In genomic region chr11:114960117-114960516, GRCh38 we compare ENCODE assay signal across 22 cellular contexts.
DNase-seq lines count a peak whose midpoint lies in the region; ATAC-seq and TF ChIP-seq lines count a peak whose summit lies in the region.
"Had no signal": no experiment of that assay in that cellular context is flagged by ENCODE, and none has a peak within 500 bp of the region (broad histone marks: within the 10 kb centered on the region; RNA-seq: fewer than 3 reads in every experiment).

No MANE protein-coding gene starts in this region.

- H3K27me3 ChIP-seq in body of pancreas, result no peaks in the 10 kb centered on the region

- DNase-seq in NCI-H1417 (lab: John Stamatoyannopoulos, UW), result peak in 2 of 3 experiments; percentile 17 to 63
- DNase-seq in NCI-H1417 treated with DMSO at 0.1 percent for 48 hours (lab: John Stamatoyannopoulos, UW), result no peak
- DNase-seq in body of pancreas, result peak; percentile 11 to 39 (median 24)
- no peak for DNase-seq in neural crest cell (ENCODE audit: low read depth, low spot score)
- no peak for DNase-seq in stimulated activated effector memory CD8-positive, alpha-beta T cell treated with anti-CD3 and anti-CD28 coated beads, Interleukin-12 subunit alpha, Interleukin-12 subunit beta, amount 100 ng/mL, for 72 hours (ENCODE audit: low spot score in 2 of 2)
- no peak for DNase-seq in omental fat pad (ENCODE audit: low spot score)
- no peak for DNase-seq in stimulated activated CD4-positive, alpha-beta T cell treated with anti-CD3 and anti-CD28 coated beads, Interleukin-15, amount 100 ng/mL, for 24 hours
- DNase-seq in KBM-7, result no peak
- DNase-seq: AML-193; Caco-2; CD4-positive, alpha-beta T cell; DMS153; DMS79; GDM1; GM23248; H7; HFFc6 had no signal

- intact Hi-C loops in body of pancreas (cut with DNase I), result no loop called here

- H3K27me3 Mint-ChIP-seq in neural crest cell (ENCODE audit: low read depth), result peaks cover 15% of the 10 kb centered on the region
- H3K27me3 Mint-ChIP-seq: CD4-positive, alpha-beta T cell had no signal

- H3K4me3 Mint-ChIP-seq in neural crest cell, result no peak overlapping the region
- H3K4me3 Mint-ChIP-seq in stimulated activated effector memory CD8-positive, alpha-beta T cell treated with anti-CD3 and anti-CD28 coated beads, Interleukin-12 subunit alpha, Interleukin-12 subunit beta, amount 100 ng/mL, for 72 hours, result no peak overlapping the region
- H3K4me3 Mint-ChIP-seq: CD4-positive, alpha-beta T cell; HFFc6 had no signal

- TF ChIP-seq POLR2A in body of pancreas (IDR thresholded peaks at IDR 0.05), result no peak

- H3K4me3 ChIP-seq in body of pancreas, result no peak overlapping the region
- H3K4me3 ChIP-seq: A549, GM23248 had no signal

- peaks cover 7% of the 10 kb centered on the region for H3K4me1 Mint-ChIP-seq in neural crest cell
- no peaks in the 10 kb centered on the region for H3K4me1 Mint-ChIP-seq in stimulated activated effector memory CD8-positive, alpha-beta T cell treated with anti-CD3 and anti-CD28 coated beads, Interleukin-12 subunit alpha, Interleukin-12 subunit beta, amount 100 ng/mL, for 72 hours

- in situ Hi-C loops in KBM-7 (cut with MboI; ENCODE audit: low pct_unique_long_range_greater_than_20kb, low sequenced_read_pairs), result no loop called here

- ATAC-seq in body of pancreas (peak; percentile 52), omental fat pad (ENCODE audit: low FRiP score) (no peak)
- peak; percentile 36 for ATAC-seq in stimulated activated effector memory CD8-positive, alpha-beta T cell treated with anti-CD3 and anti-CD28 coated beads, Interleukin-12 subunit alpha, Interleukin-12 subunit beta, amount 100 ng/mL, for 72 hours
- ATAC-seq: A549, HCT116, HepG2 had no signal

- no peaks in the 10 kb centered on the region for H3K9me3 ChIP-seq in body of pancreas
- H3K9me3 ChIP-seq: A549, Caco-2 had no signal

- no peaks in the 10 kb centered on the region for H3K36me3 ChIP-seq in body of pancreas (replicated peaks in 1 of 2; ENCODE audit: insufficient read depth in 1 of 2, low read depth in 2 of 2)

- peak overlapping the region in 2 of 4 donors; percentile 12 to 15 for H3K27ac ChIP-seq in body of pancreas
- H3K27ac ChIP-seq: 22Rv1, A549, C4-2B, GM23248 had no signal

- no peaks in the 10 kb centered on the region for H3K4me1 ChIP-seq in body of pancreas
- H3K4me1 ChIP-seq: A549, Caco-2 had no signal

- peak overlapping the region; percentile 45 for H3K27ac Mint-ChIP-seq in neural crest cell (ENCODE audit: unreplicated experiment)
- H3K27ac Mint-ChIP-seq in stimulated activated effector memory CD8-positive, alpha-beta T cell treated with anti-CD3 and anti-CD28 coated beads, Interleukin-12 subunit alpha, Interleukin-12 subunit beta, amount 100 ng/mL, for 72 hours, result no peak overlapping the region
- H3K27ac Mint-ChIP-seq: CD4-positive, alpha-beta T cell; HFFc6 had no signal

- TF ChIP-seq CTCF in body of pancreas (IDR thresholded peaks at IDR 0.05) (no peak), neural crest cell (conservative IDR thresholded peaks at IDR 0.05) (no peak), omental fat pad (IDR thresholded peaks at IDR 0.05) (no peak)

- no peaks in the 10 kb centered on the region for H3K36me3 Mint-ChIP-seq in neural crest cell (ENCODE audit: low read depth)
- H3K36me3 Mint-ChIP-seq in stimulated activated effector memory CD8-positive, alpha-beta T cell treated with anti-CD3 and anti-CD28 coated beads, Interleukin-12 subunit alpha, Interleukin-12 subunit beta, amount 100 ng/mL, for 72 hours, result no peaks in the 10 kb centered on the region

- 7 to 9% methylated on average over 6 of the region's 6 CpGs for WGBS in body of pancreas, 2 donors

- no peaks in the 10 kb centered on the region for H3K9me3 Mint-ChIP-seq in neural crest cell
- no peaks in the 10 kb centered on the region for H3K9me3 Mint-ChIP-seq in stimulated activated effector memory CD8-positive, alpha-beta T cell treated with anti-CD3 and anti-CD28 coated beads, Interleukin-12 subunit alpha, Interleukin-12 subunit beta, amount 100 ng/mL, for 72 hours
- H3K9me3 Mint-ChIP-seq: CD4-positive, alpha-beta T cell had no signal

Comparison
In these comparisons a context has a peak if more than half of its experiments do, and no peak if none do; other contexts are left out.
1. DNase-seq: peak in NCI-H1417 (2 of 3) and body of pancreas (4 of 4); none in NCI-H1417 treated with DMSO at 0.1 percent for 48 hours (single experiment), neural crest cell (single experiment), stimulated activated effector memory CD8-positive, alpha-beta T cell treated with anti-CD3 and anti-CD28 coated beads, Interleukin-12 subunit alpha, Interleukin-12 subunit beta, amount 100 ng/mL, for 72 hours (0 of 2), omental fat pad (single experiment), stimulated activated CD4-positive, alpha-beta T cell treated with anti-CD3 and anti-CD28 coated beads, Interleukin-15, amount 100 ng/mL, for 24 hours (single experiment) and KBM-7 (single experiment).